Comparison of ENCODE assay signal across 8 cellular contexts in genomic region chr5:109690456-109691247, GRCh38. TPM values are rescaled to one million over a fixed set of nuclear protein-coding genes. Genes with fewer than 3 reads are reported as not detected.
DNase-seq lines count a peak whose midpoint lies in the region; ATAC-seq, FAIRE-seq and TF ChIP-seq lines count a peak whose summit lies in the region.

No MANE protein-coding gene starts in this region.

- H3F3A ChIP-seq in OCI-LY1 (ENCODE audit: insufficient read depth, low read length): no peaks in the 10 kb centered on the region

- H3K4me3 ChIP-seq in A549: peak overlapping the region; percentile 94
- peak overlapping the region; percentile 98 for H3K4me3 ChIP-seq in OCI-LY1 (ENCODE audit: low read depth, low read length, poor library complexity, severe bottlenecking)

- H3K27me3 ChIP-seq in OCI-LY1 (ENCODE audit: insufficient read depth, low read length): no peaks in the 10 kb centered on the region

- TF ChIP-seq EP300 in A549 (IDR thresholded peaks at IDR 0.05): no peak

- TF ChIP-seq CTCF in A549 (IDR thresholded peaks at IDR 0.05) (peak; percentile 57), OCI-LY1 (IDR thresholded peaks at IDR 0.05; ENCODE audit: low read length) (peak; percentile 91)

- ATAC-seq in A549 (peak; percentile 36 to 58), GM18505 (IDR thresholded peaks at IDR 0.05; ENCODE audit: unreplicated experiment) (peak; percentile 13), HG03342 (IDR thresholded peaks at IDR 0.05; ENCODE audit: unreplicated experiment) (peak; percentile 18)

- no peak for FAIRE-seq in A549 (lab: Jason Lieb, UNC)

- WGBS in A549 (ENCODE audit: missing lambda C conversion rate): 2% methylated on average over 28 of the region's 65 CpGs

- H3K9me3 ChIP-seq in A549 (peaks cover 5% of the 10 kb centered on the region; the same call in 1 of the 3 replicates), OCI-LY1 (ENCODE audit: low read length) (0 out of 2 replicates have a peak, but pooled peaks cover 5% of the 10 kb centered on the region)

- POLR2A ChIA-PET in A549 (lab: Yijun Ruan, JAX): interaction anchor here (1.1 kb wide), 1 partner anchor 53 kb away, joined by 3 read pairs; no protein-coding TSS in a partner anchor

- no peaks in the 10 kb centered on the region for H3K9me2 ChIP-seq in OCI-LY1 (ENCODE audit: low read depth, low read length)

- H3K4me1 ChIP-seq in A549 (peaks cover 28% of the 10 kb centered on the region), OCI-LY1 (ENCODE audit: insufficient read depth, low read length, severe bottlenecking) (peaks cover 44% of the 10 kb centered on the region)

- peaks cover 14% of the 10 kb centered on the region for H3K36me3 ChIP-seq in OCI-LY1 (ENCODE audit: insufficient read depth, low read length)

- no peak overlapping the region for H2AFZ ChIP-seq in OCI-LY1 (ENCODE audit: low read length)

- H3K4me2 ChIP-seq in A549 (peak overlapping the region; percentile 92), OCI-LY1 (ENCODE audit: low read length) (peak overlapping the region; percentile 63)

- H3K79me2 ChIP-seq in OCI-LY1 (ENCODE audit: insufficient read depth, low read length): peaks cover 43% of the 10 kb centered on the region

- H3K9ac ChIP-seq in OCI-LY1 (ENCODE audit: low read length): peak overlapping the region; percentile 85

- no peaks in the 10 kb centered on the region for H4K20me1 ChIP-seq in OCI-LY1 (ENCODE audit: insufficient read depth, low read length)

- no peak for TF ChIP-seq POLR2A in A549 (IDR thresholded peaks at IDR 0.05; ENCODE audit: low read length)
- no peak for TF ChIP-seq POLR2A in GM18505 (IDR thresholded peaks at IDR 0.05; ENCODE audit: borderline replicate concordance, extremely low read depth, insufficient read depth, insufficient read length)

- TF ChIP-seq RAD21 in A549 (conservative IDR thresholded peaks at IDR 0.05 in 1 of 2, IDR thresholded peaks at IDR 0.05 in 1 of 2): peak; percentile 66 to 68; a peak in 4 of 5 replicates

- CTCF ChIA-PET in A549 (lab: Yijun Ruan, JAX): interaction anchor here (0.6 to 4.0 kb wide), 15 partner anchors 8 to 170 kb away, joined by 3 to 32 read pairs (median 3); no protein-coding TSS in a partner anchor

- DNase-seq in A549 (ENCODE audit: low read depth in 1 of 2, low spot score in 1 of 2) (peak; percentile 58 to 74), epithelial cell of prostate (ENCODE audit: low read depth, low spot score) (no peak), middle frontal gyrus (ENCODE audit: extremely low spot score, low spot score) (peak; percentile 82)
- DNase-seq in activated T-cell treated with anti-CD3 and anti-CD28 coated beads, Interleukin-2, amount 50 U/mL, for 1 hour: peak; percentile 62
- peak; percentile 8 to 12 for DNase-seq in stimulated activated CD8-positive, alpha-beta memory T cell treated with anti-CD3 and anti-CD28 coated beads, Interleukin-7, amount 100 ng/mL, for 1 hour (ENCODE audit: low read depth in 2 of 2)

- H3K27ac ChIP-seq in A549 (peak overlapping the region; percentile 96 to 98), OCI-LY1 (ENCODE audit: low read depth, low read length, poor library complexity, severe bottlenecking) (peak overlapping the region; percentile 78), epithelial cell of prostate (peak overlapping the region; percentile 97)

TF ChIP-seq in A549, 52 proteins besides CTCF, POLR2A, EP300 and RAD21:
- TF ChIP-seq MAX (IDR thresholded peaks at IDR 0.05) (0 out of 2 replicates have a peak, but pooled peaks have one; percentile 38), HOXB5 (CRISPR knock-in tag; IDR thresholded peaks at IDR 0.05) (no peak), REST (IDR thresholded peaks at IDR 0.05) (no peak), RNF2 (IDR thresholded peaks at IDR 0.05; ENCODE audit: borderline replicate concordance, low read depth) (0 out of 2 replicates have a peak, but pooled peaks have one; percentile 29), PHF8 (IDR thresholded peaks at IDR 0.05; ENCODE audit: borderline replicate concordance, low read depth) (peak; percentile 11), SMC3 (IDR thresholded peaks at IDR 0.05) (peak; percentile 59), PBX3 (IDR thresholded peaks at IDR 0.05) (no peak), EHMT2 (IDR thresholded peaks at IDR 0.05; ENCODE audit: low read depth) (no peak)

RNA-seq across cellular contexts. Expression of gene MAN2A1, which starts 0.9 kb away (rescaled TPM):
- polyA plus RNA-seq in A549 (2011; rRNA removed) (40.6 and 51.5 TPM in 2 replicates), A549 (2017; fragmentation: RNase III; extraction: RNeasy Plus Mini Kit Qiagen cat#74134 plus additional on column Dnase treatment) (15.8 to 16.5 TPM (median 16.1 TPM) in 3 replicates)
- polyA plus RNA-seq in A549 (2012; cell fraction: cytosol; rRNA removed): 4.6 and 5.2 TPM in 2 replicates
- 7.0 and 8.0 TPM in 2 replicates for polyA plus RNA-seq in A549 (2012; cell fraction: nucleus; rRNA removed)
- 35.1 and 37.6 TPM in 2 replicates for polyA minus RNA-seq in A549 (2011; rRNA and poly(A)+ RNA removed)
